In genomic region chr14:77681196-77682157, GRCh38 we compare ENCODE assay signal across 14 cellular contexts. TPM values are rescaled to one million over a fixed set of nuclear protein-coding genes. Genes with fewer than 3 reads are reported as not detected.
A peak's percentile ranks its signal among the peaks of the same experiment; 100 is the strongest.
DNase-seq lines count a peak whose midpoint lies in the region; FAIRE-seq and TF ChIP-seq lines count a peak whose summit lies in the region.
"Had no signal": no experiment of that assay in that cellular context is flagged by ENCODE, and none has a peak within 500 bp of the region (broad histone marks: within the 10 kb centered on the region; RNA-seq: fewer than 3 reads in every experiment).

No MANE protein-coding gene starts in this region.

- H3K36me3 ChIP-seq in kidney (ENCODE audit: control insufficient read depth in 1 of 2, insufficient read depth in 2 of 2, low read length in 2 of 2) = peaks cover 5 to 16% of the 10 kb centered on the region in 2 donors

- H3K9me3 ChIP-seq in kidney (ENCODE audit: control insufficient read depth in 1 of 2, low read length in 2 of 2) = no peaks in the 10 kb centered on the region
- H3K9me3 ChIP-seq: tibial nerve had no signal

- DNase-seq in NCI-H2196 (lab: John Stamatoyannopoulos, UW; ENCODE audit: unreplicated experiment) = peak; percentile 24
- no peak for DNase-seq in NCI-H2196 treated with DMSO at 0.1 percent for 48 hours (lab: John Stamatoyannopoulos, UW; ENCODE audit: unreplicated experiment)
- DNase-seq in SHP77 treated with DMSO at 0.1 percent for 48 hours (lab: John Stamatoyannopoulos, UW) = peak; percentile 25
- DNase-seq in fibroblast of the aortic adventitia (ENCODE audit: low read depth) = peak; percentile 13
- no peak for DNase-seq in kidney
- DNase-seq in NCI-H128 (lab: John Stamatoyannopoulos, UW; ENCODE audit: unreplicated experiment) = no peak
- no peak for DNase-seq in posterior cingulate gyrus
- DNase-seq: activated T-cell treated with anti-CD3 and anti-CD28 coated beads, Interleukin-2, amount 50 U/mL, for 72 hours; nephron progenitor cell; stimulated activated CD4-positive, alpha-beta T cell treated with anti-CD3 and anti-CD28 coated beads, Interleukin-4, amount 100 ng/mL, for 24 hours had no signal

- TF ChIP-seq CTCF in fibroblast of the aortic adventitia (IDR thresholded peaks at IDR 0.05; ENCODE audit: insufficient read depth, low read length) (no peak), kidney (IDR thresholded peaks at IDR 0.05; ENCODE audit: borderline replicate concordance, extremely low read depth, insufficient read depth) (no peak)

- H3K4me3 ChIP-seq in fibroblast of the aortic adventitia (ENCODE audit: low read depth, low read length) (no peak overlapping the region), kidney (ENCODE audit: low read length in 2 of 2) (no peak overlapping the region)
- H3K4me3 ChIP-seq: K562, tibial nerve had no signal

- no peak for FAIRE-seq in kidney (lab: Jason Lieb, UNC)
- FAIRE-seq: K562, TTC549 had no signal

- peaks cover 0 to 2% of the 10 kb centered on the region in 2 donors for H3K4me1 ChIP-seq in kidney (ENCODE audit: control insufficient read depth in 1 of 2, insufficient read depth in 1 of 2, low read depth in 1 of 2, low read length in 2 of 2)

- intact Hi-C loops in kidney (cut with DNase I) = no loop called here
- intact Hi-C loops in posterior cingulate gyrus (cut with DNase I) = no loop called here

- H3K9ac ChIP-seq in kidney (ENCODE audit: low read length in 2 of 2) = no peak overlapping the region

- H3K27ac ChIP-seq in temporal lobe (ENCODE audit: low read depth, low read length) = peak overlapping the region; percentile 63
- H3K27ac ChIP-seq in kidney (ENCODE audit: low read depth in 2 of 2, low read length in 2 of 2) = no peak overlapping the region
- H3K27ac ChIP-seq: tibial nerve had no signal

RNA-seq across cellular contexts. Expression of gene ALKBH1, which starts 26.3 kb away (rescaled TPM):
- total RNA-seq in fibroblast of the aortic adventitia (ENCODE audit: low replicate concordance) (5.5 and 7.6 TPM in 2 replicates), temporal lobe (8.9 TPM), kidney (10.5 TPM)
- polyA plus RNA-seq in kidney (ENCODE audit: insufficient read depth, low read depth, low replicate concordance) = 11.5 TPM

RNA-seq across cellular contexts. Expression of gene SLIRP, which starts 26.4 kb away (rescaled TPM):
- total RNA-seq in fibroblast of the aortic adventitia (ENCODE audit: low replicate concordance) = 209 and 374 TPM in 2 replicates
- total RNA-seq in temporal lobe = 44.3 TPM
- 91.6 TPM for total RNA-seq in kidney
- polyA plus RNA-seq in kidney (ENCODE audit: insufficient read depth, low read depth, low replicate concordance) = 418 TPM

Comparison
In these comparisons a context has a peak if more than half of its experiments do, and no peak if none do; other contexts are left out.
1. DNase-seq: peak in NCI-H2196 (single experiment), SHP77 treated with DMSO at 0.1 percent for 48 hours (single experiment) and fibroblast of the aortic adventitia (single experiment); none in NCI-H2196 treated with DMSO at 0.1 percent for 48 hours (single experiment), kidney (single experiment), NCI-H128 (single experiment) and posterior cingulate gyrus (0 of 10).